32 cellular contexts compared by ENCODE assay signal in genomic region chr7:87171282-87171934, GRCh38.
"Had no signal": no experiment of that assay in that cellular context is flagged by ENCODE, and none has a peak within 500 bp of the region (broad histone marks: within the 10 kb centered on the region; RNA-seq: fewer than 3 reads in every experiment).

No MANE protein-coding gene starts in this region.

- H3K9me3 Mint-ChIP-seq: activated CD8-positive, alpha-beta T cell treated with anti-CD3 and anti-CD28 coated beads for 36 hours; activated T-cell treated with anti-CD3 and anti-CD28 coated beads, Interleukin-2, amount 50 U/mL, for 4 hours; activated T-helper 17 cell treated with anti-CD3 and anti-CD28 coated beads, Interleukin-2, amount 50 U/mL, for 72 hours; central memory CD8-positive, alpha-beta T cell; effector memory CD8-positive, alpha-beta T cell had no signal

- H3K4me3 Mint-ChIP-seq: activated CD4-positive, alpha-beta T cell treated with anti-CD3 and anti-CD28 coated beads for 36 hours; activated CD8-positive, alpha-beta T cell treated with anti-CD3 and anti-CD28 coated beads for 36 hours; activated naive CD8-positive, alpha-beta T cell; activated T-cell treated with anti-CD3 and anti-CD28 coated beads, Interleukin-2, amount 50 U/mL, for 4 hours; activated T-helper 17 cell treated with anti-CD3 and anti-CD28 coated beads, Interleukin-2, amount 50 U/mL, for 72 hours; central memory CD8-positive, alpha-beta T cell; effector memory CD8-positive, alpha-beta T cell had no signal

- H3K4me3 ChIP-seq: coronary artery, esophagus muscularis mucosa, gastrocnemius medialis, heart right ventricle, hepatocyte had no signal

- ATAC-seq: activated CD4-positive, alpha-beta T cell treated with anti-CD3 and anti-CD28 coated beads for 36 hours; activated CD8-positive, alpha-beta T cell treated with anti-CD3 and anti-CD28 coated beads for 36 hours; activated T-cell treated with anti-CD3 and anti-CD28 coated beads, Interleukin-2, amount 50 U/mL, for 4 hours; activated T-helper 17 cell treated with anti-CD3 and anti-CD28 coated beads, Interleukin-2, amount 50 U/mL, for 72 hours; effector memory CD8-positive, alpha-beta T cell; foreskin keratinocyte; gastrocnemius medialis; heart right ventricle had no signal

- H2AFZ ChIP-seq: hepatocyte had no signal

- FAIRE-seq: astrocyte, bronchial epithelial cell had no signal

- H3K27me3 Mint-ChIP-seq: activated CD4-positive, alpha-beta T cell treated with anti-CD3 and anti-CD28 coated beads for 36 hours; activated CD8-positive, alpha-beta T cell treated with anti-CD3 and anti-CD28 coated beads for 36 hours; activated naive CD8-positive, alpha-beta T cell; activated T-helper 17 cell treated with anti-CD3 and anti-CD28 coated beads, Interleukin-2, amount 50 U/mL, for 72 hours; central memory CD8-positive, alpha-beta T cell; effector memory CD8-positive, alpha-beta T cell had no signal

- H3K4me1 ChIP-seq: esophagus muscularis mucosa, foreskin keratinocyte, gastrocnemius medialis had no signal

- H3K27ac ChIP-seq: brain microvascular endothelial cell, coronary artery, esophagus muscularis mucosa, foreskin keratinocyte, gastrocnemius medialis, heart right ventricle, hepatocyte had no signal

- H3K27ac Mint-ChIP-seq: activated CD4-positive, alpha-beta T cell treated with anti-CD3 and anti-CD28 coated beads for 36 hours; activated CD8-positive, alpha-beta T cell treated with anti-CD3 and anti-CD28 coated beads for 36 hours had no signal

- H3K27me3 ChIP-seq: brain microvascular endothelial cell, esophagus muscularis mucosa, foreskin keratinocyte, gastrocnemius medialis, heart right ventricle, hepatocyte had no signal

- H3K9me3 ChIP-seq: esophagus muscularis mucosa, gastrocnemius medialis, heart right ventricle had no signal

- H3K4me2 ChIP-seq: hepatocyte had no signal

- DNase-seq: activated CD4-positive, alpha-beta T cell treated with anti-CD3 and anti-CD28 coated beads for 36 hours; activated CD4-positive, alpha-beta T cell treated with anti-CD3 and anti-CD28 coated beads, Interleukin-2, amount 50 U/mL, for 1 hour; activated CD4-positive, alpha-beta T cell treated with anti-CD3 and anti-CD28 coated beads, Interleukin-2, amount 50 U/mL, for 48 hours; activated CD4-positive, CD25-positive, alpha-beta regulatory T cell; activated CD4-positive, CD25-positive, alpha-beta regulatory T cell treated with anti-CD3 and anti-CD28 coated beads, Interleukin-2, amount 50 U/mL, for 72 hours; activated CD8-positive, alpha-beta memory T cell treated with anti-CD3 and anti-CD28 coated beads for 24 hours; activated CD8-positive, alpha-beta T cell treated with anti-CD3 and anti-CD28 coated beads for 36 hours; activated effector memory CD4-positive, alpha-beta T cell treated with Interleukin-2 at 50 U/mL for 16 hours; activated gamma-delta T cell treated with Interleukin-2 at 50 U/mL for 16 hours; activated naive CD4-positive, alpha-beta T cell treated with anti-CD3 and anti-CD28 coated beads, Interleukin-2, amount 50 U/mL, for 16 hours; activated naive CD4-positive, alpha-beta T cell treated with Interleukin-2 at 50 U/mL for 16 hours; activated T-cell treated with anti-CD3 and anti-CD28 coated beads, Interleukin-2, amount 50 U/mL, for 4 hours; amniotic stem cell; anterior cingulate cortex; brain microvascular endothelial cell; dermis blood vessel endothelial cell; effector CD4-positive, alpha-beta T cell; effector memory CD8-positive, alpha-beta T cell; erythroblast; foreskin keratinocyte; gastrocnemius medialis; glutamatergic neuron; heart right ventricle; T-helper 2 cell had no signal
